In genomic region chr1:155858805-155859233, GRCh38 we compare ENCODE assay signal across 8 cellular contexts. TPM values are rescaled to one million over a fixed set of nuclear protein-coding genes. Genes with fewer than 3 reads are reported as not detected.
DNase-seq lines count a peak whose midpoint lies in the region; ATAC-seq and TF ChIP-seq lines count a peak whose summit lies in the region.

No MANE protein-coding gene starts in this region.

- no peaks in the 10 kb centered on the region for H3K27me3 Mint-ChIP-seq in CD8-positive, alpha-beta memory T cell
- H3K27me3 Mint-ChIP-seq in nephron progenitor cell (ENCODE audit: low read depth, poor library complexity), result peaks cover 22% of the 10 kb centered on the region

- H3K4me1 ChIP-seq in CD8-positive, alpha-beta memory T cell (ENCODE audit: insufficient read depth, low read length), result peaks cover 41% of the 10 kb centered on the region
- H3K4me1 ChIP-seq in HAP-1 (peaks cover 12% of the 10 kb centered on the region), Peyer's patch (peaks cover 0 to 37% (median 7%) of the 10 kb centered on the region in 4 donors)

- POLR2A ChIA-PET in CD8-positive, alpha-beta memory T cell (lab: Charles Lee), result interaction anchor here (0.6 to 1.5 kb wide), 3 partner anchors 18 to 118 kb away, joined by 3 to 6 read pairs (median 3); no protein-coding TSS in a partner anchor

- CTCF ChIA-PET in CD8-positive, alpha-beta memory T cell (lab: Charles Lee), result interaction anchor here (0.9 kb wide), 1 partner anchor 87 kb away, joined by 3 read pairs; no protein-coding TSS in a partner anchor

- peak overlapping the region; percentile 77 for H3K4me3 ChIP-seq in CD8-positive, alpha-beta memory T cell (ENCODE audit: low read length)
- H3K4me3 ChIP-seq in HAP-1 (peak overlapping the region; percentile 38), Peyer's patch (peak overlapping the region; percentile 30 to 52 (median 46)), coronary artery (peak overlapping the region; percentile 69)

- H3K9me3 Mint-ChIP-seq in CD8-positive, alpha-beta memory T cell, result no peaks in the 10 kb centered on the region
- no peaks in the 10 kb centered on the region for H3K9me3 Mint-ChIP-seq in nephron progenitor cell

- ATAC-seq in HG03571 (IDR thresholded peaks at IDR 0.05; ENCODE audit: unreplicated experiment), result no peak
- no peak for ATAC-seq in HG02981 (IDR thresholded peaks at IDR 0.05; ENCODE audit: unreplicated experiment)

- H3K4me1 Mint-ChIP-seq in CD8-positive, alpha-beta memory T cell, result peaks cover 39 to 60% (median 51%) of the 10 kb centered on the region in 3 donors
- H3K4me1 Mint-ChIP-seq in nephron progenitor cell, result peaks cover 32% of the 10 kb centered on the region

- H3K27ac ChIP-seq in CD8-positive, alpha-beta memory T cell (ENCODE audit: low read depth, low read length), result peak overlapping the region; percentile 83
- H3K27ac ChIP-seq in Peyer's patch (peak overlapping the region; percentile 61 to 83 (median 78)), coronary artery (peak overlapping the region; percentile 94 to 96)

- in situ Hi-C loops in HAP-1 (cut with MboI; ENCODE audit: low sequenced_read_pairs), result no loop called here

- TF ChIP-seq CTCF in Peyer's patch (IDR thresholded peaks at IDR 0.05), result no peak
- no peak for TF ChIP-seq CTCF in coronary artery (IDR thresholded peaks at IDR 0.05)
- TF ChIP-seq CTCF in nephron progenitor cell (IDR thresholded peaks at IDR 0.05), result no peak

- H3K9me3 ChIP-seq in CD8-positive, alpha-beta memory T cell (ENCODE audit: low read length), result no peaks in the 10 kb centered on the region
- H3K9me3 ChIP-seq in HAP-1, result no peaks in the 10 kb centered on the region
- no peaks in the 10 kb centered on the region for H3K9me3 ChIP-seq in Peyer's patch

- H3K27ac Mint-ChIP-seq in CD8-positive, alpha-beta memory T cell, result peak overlapping the region; percentile 89 to 98 (median 96)
- no peak overlapping the region for H3K27ac Mint-ChIP-seq in nephron progenitor cell

- peaks cover 15% of the 10 kb centered on the region for H3K36me3 ChIP-seq in CD8-positive, alpha-beta memory T cell (ENCODE audit: insufficient read depth, low read length)
- H3K36me3 ChIP-seq in HAP-1 (replicated peaks) (peaks cover 10% of the 10 kb centered on the region), Peyer's patch (peaks cover 0 to 13% (median 0%) of the 10 kb centered on the region in 3 donors)

- no peak for DNase-seq in CD8-positive, alpha-beta memory T cell
- no peak for DNase-seq in HAP-1 (ENCODE audit: low spot score in 2 of 2)
- peak in 1 of 3 donors; percentile 22 for DNase-seq in Peyer's patch
- no peak for DNase-seq in coronary artery (ENCODE audit: low spot score)
- no peak for DNase-seq in nephron progenitor cell
- DNase-seq in Kasumi-1 (lab: John Stamatoyannopoulos, UW), result no peak

- H3K27me3 ChIP-seq in CD8-positive, alpha-beta memory T cell (ENCODE audit: insufficient read depth, low read length, poor library complexity, severe bottlenecking), result no peaks in the 10 kb centered on the region
- H3K27me3 ChIP-seq in HAP-1 (ENCODE audit: low read depth) (no peaks in the 10 kb centered on the region), Peyer's patch (no peaks in the 10 kb centered on the region)

- peak overlapping the region; percentile 86 to 96 (median 93) for H3K4me3 Mint-ChIP-seq in CD8-positive, alpha-beta memory T cell
- H3K4me3 Mint-ChIP-seq in nephron progenitor cell, result peak overlapping the region; percentile 82

- no peak for TF ChIP-seq POLR2A in Peyer's patch (IDR thresholded peaks at IDR 0.05)

- H3K36me3 Mint-ChIP-seq in CD8-positive, alpha-beta memory T cell, result peaks cover 0 to 22% (median 4%) of the 10 kb centered on the region in 3 donors
- H3K36me3 Mint-ChIP-seq in nephron progenitor cell (ENCODE audit: low read depth), result peaks cover 14% of the 10 kb centered on the region

RNA-seq across cellular contexts. Expression of gene SYT11, which starts 0.5 kb away (rescaled TPM):
- 10 to 100 TPM; 22.7 TPM for total RNA-seq in CD8-positive, alpha-beta memory T cell
- polyA plus RNA-seq in CD8-positive, alpha-beta memory T cell, result 19.3 TPM
- total RNA-seq in Peyer's patch, result 1 to 10 TPM; 2.6 to 9.9 (median 4.7) TPM

RNA-seq across cellular contexts. Expression of gene GON4L, which starts 1.8 kb away (rescaled TPM):
- total RNA-seq in CD8-positive, alpha-beta memory T cell, result 10 to 100 TPM; 53.3 to 60.8 TPM
- 42.9 TPM for polyA plus RNA-seq in CD8-positive, alpha-beta memory T cell
- total RNA-seq in Peyer's patch, result 100 to 1,000 TPM in 1 of 4 donors, 10 to 100 TPM in 3; 54.1 to 153 (median 71.8) TPM

RNA-seq across cellular contexts. Expression of gene RIT1, which starts 52.3 kb away (rescaled TPM):
- 10 to 100 TPM; 13.7 to 16.9 TPM for total RNA-seq in CD8-positive, alpha-beta memory T cell
- polyA plus RNA-seq in CD8-positive, alpha-beta memory T cell, result 17.7 TPM
- 10 to 100 TPM; 13.6 to 31.1 (median 17.4) TPM for total RNA-seq in Peyer's patch
